Comparison of ENCODE assay signal across 13 cellular contexts in the genomic region with DNA sequence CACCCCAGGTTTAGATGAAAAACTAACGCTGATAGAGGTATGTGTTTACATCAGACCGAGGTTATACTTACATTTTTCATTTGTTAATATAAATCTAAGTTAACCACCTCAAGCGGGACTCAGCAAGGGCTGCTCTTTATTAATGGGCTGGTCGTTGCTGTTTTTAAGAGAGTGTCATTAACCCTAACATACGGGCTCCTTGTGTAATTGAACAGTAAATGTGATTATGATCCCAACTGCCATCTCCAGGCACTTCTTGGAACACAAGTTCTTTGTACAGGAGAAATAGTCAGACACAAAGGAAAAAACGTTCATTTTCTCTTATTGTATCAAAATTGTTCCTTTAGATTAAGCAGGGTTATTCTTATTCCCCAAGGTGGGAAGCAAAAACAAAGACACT.
DNase-seq lines count a peak whose midpoint lies in the region; ATAC-seq and TF ChIP-seq lines count a peak whose summit lies in the region.
"Had no signal": no experiment of that assay in that cellular context is flagged by ENCODE, and none has a peak within 500 bp of the region (broad histone marks: within the 10 kb centered on the region; RNA-seq: fewer than 3 reads in every experiment).

No MANE protein-coding gene starts in this region.

- H3K27me3 ChIP-seq in KMS-11 (ENCODE audit: insufficient read depth, low read depth) (no peaks in the 10 kb centered on the region), endodermal cell (ENCODE audit: control insufficient read depth, insufficient read depth, low read length, poor library complexity, severe bottlenecking) (peaks cover 11% of the 10 kb centered on the region)
- H3K27me3 ChIP-seq: pancreas had no signal

- DNase-seq in NCI-H526 treated with DMSO at 0.1 percent for 48 hours (lab: John Stamatoyannopoulos, UW) (peak; percentile 41), endodermal cell (no peak), retinal pigment epithelial cell (ENCODE audit: low read depth) (no peak), NCI-H1436 (lab: John Stamatoyannopoulos, UW) (no peak)
- no peak for DNase-seq in stimulated activated CD4-positive, alpha-beta T cell treated with anti-CD3 and anti-CD28 coated beads, Interleukin-2, amount 100 ng/mL, for 48 hours
- DNase-seq: activated CD4-positive, CD25-positive, alpha-beta regulatory T cell; activated naive CD4-positive, alpha-beta T cell treated with Interleukin-2 at 50 U/mL for 16 hours; pancreas; PC-9; stimulated activated CD4-positive, alpha-beta T cell treated with anti-CD3 and anti-CD28 coated beads, Interleukin-15, amount 100 ng/mL, for 24 hours had no signal

- H3K27ac ChIP-seq in KMS-11 (peak overlapping the region; percentile 66), endodermal cell (ENCODE audit: low read depth, low read length) (peak overlapping the region; percentile 95)
- H3K27ac ChIP-seq: PC-9 had no signal

- no peak for TF ChIP-seq CTCF in KMS-11 (conservative IDR thresholded peaks at IDR 0.05; ENCODE audit: low read depth, low read length)
- no peak for TF ChIP-seq CTCF in endodermal cell (conservative IDR thresholded peaks at IDR 0.05)
- peak; percentile 22 for TF ChIP-seq CTCF in retinal pigment epithelial cell (conservative IDR thresholded peaks at IDR 0.05; ENCODE audit: low read depth, low read length)

- H3K9me3 Mint-ChIP-seq in endodermal cell, result no peaks in the 10 kb centered on the region

- H2AFZ ChIP-seq in KMS-11 (ENCODE audit: low read depth), result peak overlapping the region; percentile 8; the same call in 1 of the 2 replicates
- H2AFZ ChIP-seq: PC-9 had no signal

- no peak overlapping the region for H3K27ac Mint-ChIP-seq in endodermal cell

- WGBS in endodermal cell (ENCODE audit: insufficient coverage in 1 of 2, insufficient read length in 1 of 2), 2 experiments, result 85 to 90% methylated on average over 2 to 6 of the region's 6 CpGs

- H3K4me1 ChIP-seq in KMS-11 (ENCODE audit: low read depth, poor library complexity, severe bottlenecking) (peaks cover 30% of the 10 kb centered on the region), endodermal cell (ENCODE audit: control insufficient read depth, insufficient read depth, low read length) (no peaks in the 10 kb centered on the region)

- ATAC-seq in GM18867 (IDR thresholded peaks at IDR 0.05; ENCODE audit: unreplicated experiment), result no peak
- ATAC-seq: GM12878 had no signal

- no peak overlapping the region for H3K4me3 Mint-ChIP-seq in endodermal cell

- H3K4me2 ChIP-seq in KMS-11, result peak overlapping the region; percentile 50
- H3K4me2 ChIP-seq: PC-9 had no signal

- peak overlapping the region; percentile 9; the same call in 1 of the 2 replicates for H3K9ac ChIP-seq in KMS-11
- H3K9ac ChIP-seq in endodermal cell (ENCODE audit: extremely low read depth, low read length, poor library complexity, severe bottlenecking), result no peak overlapping the region

- H3K27me3 Mint-ChIP-seq in endodermal cell (ENCODE audit: insufficient read depth), result peaks cover 15% of the 10 kb centered on the region

- no peak overlapping the region for H3K4me3 ChIP-seq in KMS-11 (IDR thresholded peaks at IDR 0.05; ENCODE audit: insufficient read depth, low read depth, low read length)
- no peak overlapping the region for H3K4me3 ChIP-seq in endodermal cell (ENCODE audit: low read length)
- no peak overlapping the region for H3K4me3 ChIP-seq in retinal pigment epithelial cell (ENCODE audit: low read length)
- H3K4me3 ChIP-seq: GM12878, pancreas, PC-9 had no signal

- H4K20me1 ChIP-seq in KMS-11 (ENCODE audit: insufficient read depth), result no peaks in the 10 kb centered on the region

- H3K9me3 ChIP-seq in endodermal cell (ENCODE audit: control insufficient read depth, low read length), result no peaks in the 10 kb centered on the region
- H3K9me3 ChIP-seq: pancreas had no signal

- H3K36me3 Mint-ChIP-seq in endodermal cell (ENCODE audit: low read depth), result no peaks in the 10 kb centered on the region

- peaks cover 6% of the 10 kb centered on the region for H3K4me1 Mint-ChIP-seq in endodermal cell

- H3K36me3 ChIP-seq in KMS-11 (ENCODE audit: insufficient read depth), result no peaks in the 10 kb centered on the region
- H3K36me3 ChIP-seq in endodermal cell (ENCODE audit: control insufficient read depth, insufficient read depth, low read length), result no peaks in the 10 kb centered on the region
- H3K36me3 ChIP-seq: pancreas had no signal

- H3K79me2 ChIP-seq in KMS-11 (ENCODE audit: insufficient read depth, low read depth), result no peaks in the 10 kb centered on the region
